In the genomic region with DNA sequence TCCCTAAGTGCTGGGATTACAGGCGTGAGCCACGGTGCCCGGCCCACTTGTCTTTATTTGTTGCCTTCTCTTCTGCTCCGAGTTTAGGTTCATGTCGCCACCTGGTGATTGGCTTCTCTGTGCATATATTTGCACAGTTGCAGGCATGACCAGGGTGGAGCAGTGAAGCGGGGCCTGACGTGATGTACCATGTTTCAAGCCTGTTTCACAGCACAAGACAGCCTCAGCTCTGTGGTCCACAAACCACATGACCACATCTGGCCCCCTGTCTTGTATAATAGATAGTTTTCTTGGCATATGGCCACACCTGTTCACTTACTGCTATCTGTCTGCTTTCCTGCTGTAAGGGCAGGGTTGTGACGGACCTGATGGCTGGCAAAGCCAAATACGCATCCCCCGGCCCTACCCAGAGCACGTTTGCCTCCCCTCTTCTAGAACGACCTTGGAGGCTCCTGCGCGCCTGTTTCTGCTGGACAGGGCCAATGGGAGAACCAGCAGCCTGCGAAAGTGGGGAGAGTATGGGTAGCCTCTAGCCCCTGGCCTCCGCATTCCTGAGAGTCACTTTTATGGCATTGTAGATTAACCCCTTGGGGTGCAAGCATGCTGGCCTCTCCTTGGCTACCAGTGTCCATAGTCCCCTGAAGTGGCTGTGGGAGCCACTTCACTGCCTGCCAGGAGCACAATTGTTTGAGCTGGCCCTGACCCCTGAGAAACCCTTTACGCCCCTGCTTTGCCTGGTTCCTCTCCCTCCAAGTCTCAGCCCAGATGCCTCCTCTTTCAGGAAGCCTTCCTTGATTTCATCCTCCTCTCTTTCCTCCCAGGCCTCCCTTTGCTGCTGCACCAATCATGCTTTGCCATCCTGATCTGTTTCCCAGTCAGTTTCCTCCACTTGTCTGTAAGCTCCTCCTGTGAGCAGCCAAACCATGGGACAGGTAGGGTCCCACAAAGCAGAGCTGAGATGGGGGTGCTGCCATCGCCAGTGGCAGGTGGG, we compare ENCODE assay signal across 9 cellular contexts. TPM values are rescaled to one million over a fixed set of nuclear protein-coding genes. Genes with fewer than 3 reads are reported as not detected.
DNase-seq lines count a peak whose midpoint lies in the region; ATAC-seq and TF ChIP-seq lines count a peak whose summit lies in the region.
"Had no signal": no experiment of that assay in that cellular context is flagged by ENCODE, and none has a peak within 500 bp of the region (broad histone marks: within the 10 kb centered on the region; RNA-seq: fewer than 3 reads in every experiment).

No MANE protein-coding gene starts in this region.

- H3K9me3 ChIP-seq in HEK293 (ENCODE audit: control insufficient read depth, insufficient read depth, low read depth, low read length), result no peaks in the 10 kb centered on the region
- no peaks in the 10 kb centered on the region for H3K9me3 ChIP-seq in gastrocnemius medialis

- intact Hi-C loops in gastrocnemius medialis (cut with DNase I; ENCODE audit: low total_unique reads), result loop anchor here (10.0 kb wide), 1 partner anchor 368 kb away; no protein-coding TSS in a partner anchor

- ATAC-seq in gastrocnemius medialis, result peak; percentile 17 to 31

- no peaks in the 10 kb centered on the region for H3K27me3 ChIP-seq in gastrocnemius medialis

- H3K4me1 ChIP-seq in HEK293 (ENCODE audit: control insufficient read depth, insufficient read depth, low read length), result no peaks in the 10 kb centered on the region
- peaks cover 41 to 56% of the 10 kb centered on the region in 2 donors for H3K4me1 ChIP-seq in gastrocnemius medialis

- CTCF ChIA-PET in HEK293 (lab: Yijun Ruan, JAX), result interaction anchor here (5.4 kb wide), 1 partner anchor 16 kb away, joined by 47 read pairs; no protein-coding TSS in a partner anchor

- no peak for DNase-seq in AG09319 (ENCODE audit: extremely low read depth, low read depth)
- peak; percentile 52 for DNase-seq in SK-MEL-5 (ENCODE audit: low read depth, low spot score)
- peak; percentile 46 for DNase-seq in fibroblast of gingiva (ENCODE audit: low read depth)
- peak; percentile 63 to 79 for DNase-seq in gastrocnemius medialis
- DNase-seq in ecto neural progenitor cell (ENCODE audit: low spot score), result no peak

- no peak overlapping the region for H3K27ac ChIP-seq in HEK293 (ENCODE audit: extremely low read depth, low read depth, low read length)
- H3K27ac ChIP-seq in gastrocnemius medialis, result peak overlapping the region; percentile 89 to 94 (median 92)
- H3K27ac ChIP-seq: KMS-11 had no signal

- H3K36me3 ChIP-seq in HEK293 (ENCODE audit: control insufficient read depth in 2 of 2, insufficient read depth in 1 of 2, low read length in 2 of 2) (no peaks in the 10 kb centered on the region), gastrocnemius medialis (no peaks in the 10 kb centered on the region)

- peak; percentile 22 for TF ChIP-seq CTCF in AG09319 (IDR thresholded peaks at IDR 0.05; ENCODE audit: low read depth, low read length)
- TF ChIP-seq CTCF in GM12873 (IDR thresholded peaks at IDR 0.05; ENCODE audit: insufficient read depth, low read depth, low read length, missing control alignments), result peak; percentile 56
- peak; percentile 43 for TF ChIP-seq CTCF in HEK293 (tag by site-specific recombination; IDR thresholded peaks at IDR 0.05)
- peak; percentile 43 for TF ChIP-seq CTCF in LNCAP (IDR thresholded peaks at IDR 0.05)
- TF ChIP-seq CTCF in gastrocnemius medialis (IDR thresholded peaks at IDR 0.05 in 4 of 5, conservative IDR thresholded peaks at IDR 0.05 in 1 of 5), result peak in 3 of 5 experiments; percentile 22 to 41 (median 30)

- H3K4me3 ChIP-seq in HEK293 (ENCODE audit: low read depth, low read length) (no peak overlapping the region), gastrocnemius medialis (no peak overlapping the region)

- POLR2A ChIA-PET in HEK293 (lab: Yijun Ruan, JAX), result no interaction called here

- no peak for TF ChIP-seq POLR2A in gastrocnemius medialis (IDR thresholded peaks at IDR 0.05)

- in situ Hi-C loops in SK-MEL-5 (cut with HindIII; ENCODE audit: low pct_unique_long_range_greater_than_20kb, low sequenced_read_pairs), result no loop called here
- in situ Hi-C loops in gastrocnemius medialis (cut with MboI; ENCODE audit: low sequenced_read_pairs in 4 of 4), result loop anchor here in 1 of 4 donors (25.0 kb wide), 1 partner anchor 381 kb away; no protein-coding TSS in a partner anchor

TF ChIP-seq in HEK293, 187 proteins besides CTCF, POLR2A, EP300 and RAD21:
- TF ChIP-seq ZNF654 (tag by site-specific recombination; IDR thresholded peaks at IDR 0.05; ENCODE audit: low read depth) (peak; percentile 16; the same call in 1 of the 2 replicates), ZNF391 (tag by site-specific recombination; IDR thresholded peaks at IDR 0.05; ENCODE audit: borderline replicate concordance, low read depth) (no peak), ZNF2 (tag by site-specific recombination; IDR thresholded peaks at IDR 0.05) (no peak), BCL11B (tag by site-specific recombination; IDR thresholded peaks at IDR 0.05; ENCODE audit: low read depth) (no peak), ZNF624 (tag by site-specific recombination; IDR thresholded peaks at IDR 0.05) (no peak), ZBTB17 (tag by site-specific recombination; IDR thresholded peaks at IDR 0.05) (no peak), GLIS2 (tag by site-specific recombination; IDR thresholded peaks at IDR 0.05) (no peak), ZNF341 (tag by site-specific recombination; IDR thresholded peaks at IDR 0.05; ENCODE audit: low read depth) (0 out of 2 replicates have a peak, but pooled peaks have one; percentile 10), ZNF214 (tag by site-specific recombination; IDR thresholded peaks at IDR 0.05; ENCODE audit: borderline replicate concordance) (no peak), ZNF423 (tag by site-specific recombination; IDR thresholded peaks at IDR 0.05) (no peak)
- TF ChIP-seq, protein P1, sequence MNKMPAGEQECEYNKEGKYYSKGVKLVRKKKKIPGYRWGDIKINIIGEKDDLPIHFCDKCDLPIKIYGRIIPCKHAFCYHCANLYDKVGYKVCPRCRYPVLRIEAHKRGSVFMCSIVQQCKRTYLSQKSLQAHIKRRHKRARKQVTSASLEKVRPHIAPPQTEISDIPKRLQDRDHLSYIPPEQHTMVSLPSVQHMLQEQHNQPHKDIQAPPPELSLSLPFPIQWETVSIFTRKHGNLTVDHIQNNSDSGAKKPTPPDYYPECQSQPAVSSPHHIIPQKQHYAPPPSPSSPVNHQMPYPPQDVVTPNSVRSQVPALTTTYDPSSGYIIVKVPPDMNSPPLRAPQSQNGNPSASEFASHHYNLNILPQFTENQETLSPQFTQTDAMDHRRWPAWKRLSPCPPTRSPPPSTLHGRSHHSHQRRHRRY (tag by site-specific recombination; IDR thresholded peaks at IDR 0.05), result no peak

RNA-seq across cellular contexts. Expression of a gene that starts 6.0 kb away (rescaled TPM):
- 23.7 and 31.6 TPM in 2 replicates for total RNA-seq in SK-MEL-5 (2014; rRNA removed; shearing (Covaris generic))
- 21.2 and 23.3 TPM in 2 replicates for polyA plus RNA-seq in SK-MEL-5 (2015; cell fraction: cytosol; rRNA removed)
- polyA plus RNA-seq in SK-MEL-5 (2015; cell fraction: nucleus; rRNA removed), result 61.1 and 97.6 TPM in 2 replicates
- 1 to 10 TPM; 2.9 to 8.5 (median 5.8) TPM for total RNA-seq in gastrocnemius medialis

RNA-seq across cellular contexts. Expression of a gene that starts 34.4 kb away (rescaled TPM):
- total RNA-seq in SK-MEL-5 (2014; rRNA removed; shearing (Covaris generic)), result 0.29 and 0.51 TPM in 2 replicates
- polyA plus RNA-seq in SK-MEL-5 (2015; cell fraction: cytosol; rRNA removed), result 0.11 and 0.24 TPM in 2 replicates
- polyA plus RNA-seq in SK-MEL-5 (2015; cell fraction: nucleus; rRNA removed), result 0.27 TPM in 1 of 2 replicates, not detected in the other
- total RNA-seq in gastrocnemius medialis, result 100 to 1,000 TPM; 177 to 281 (median 244) TPM

Comparison
In these comparisons a context has a peak if more than half of its experiments do, and no peak if none do; other contexts are left out.
1. DNase-seq: peak in SK-MEL-5 (single experiment), fibroblast of gingiva (single experiment) and gastrocnemius medialis (2 of 2); none in AG09319 (single experiment) and ecto neural progenitor cell (single experiment).
2. RNA of a gene that starts 34.4 kb away (total RNA-seq): 177 to 281 TPM in gastrocnemius medialis; 0.29 to 0.51 TPM in SK-MEL-5; every median in the first group is over 100 times any median in the second.
3. Peak in every context shown above with its lines, with median percentiles within 50 percentile points of each other: CTCF ChIP-seq.